Comparison of ENCODE assay signal across 19 cellular contexts in genomic region chr20:7237251-7237650, GRCh38.
"Had no signal": no experiment of that assay in that cellular context is flagged by ENCODE, and none has a peak within 500 bp of the region (broad histone marks: within the 10 kb centered on the region; RNA-seq: fewer than 3 reads in every experiment).

No MANE protein-coding gene starts in this region.

- H3K4me3 ChIP-seq: K562, SJCRH30 had no signal

- H3K9ac ChIP-seq: KMS-11 had no signal

- ATAC-seq: K562, Panc1, PC-3, Right ventricle myocardium inferior, SK-N-SH treated with all-trans-retinoic acid at 6 μM for 48 hours had no signal

- H3K4me1 ChIP-seq: SJCRH30 had no signal

- H3K9me3 ChIP-seq: SJCRH30 had no signal

- H3K4me2 ChIP-seq: KMS-11 had no signal

- H3K36me3 ChIP-seq: SJCRH30 had no signal

- H3K27me3 ChIP-seq: SJCRH30 had no signal

- H3K27ac ChIP-seq: KMS-11, SJCRH30 had no signal

- DNase-seq: Kasumi-1; MM.1S; NCI-H1048; NCI-H1694; NCI-H187 treated with DMSO at 0.1 percent for 48 hours; NCI-H2029 treated with DMSO at 0.1 percent for 48 hours; NCI-H2227 treated with DMSO at 0.1 percent for 48 hours; NCI-H524; NCI-H526 treated with DMSO at 0.1 percent for 48 hours; NCI-H774; NK-92 treated with Interleukin-12 subunit alpha and Interleukin-12 subunit beta, amount 100 ng/mL, for 24 hours; PC-3; SHP77 treated with DMSO at 0.1 percent for 48 hours; SJCRH30 had no signal
